ENCODE assay signal across 1 cellular context in the genomic region with DNA sequence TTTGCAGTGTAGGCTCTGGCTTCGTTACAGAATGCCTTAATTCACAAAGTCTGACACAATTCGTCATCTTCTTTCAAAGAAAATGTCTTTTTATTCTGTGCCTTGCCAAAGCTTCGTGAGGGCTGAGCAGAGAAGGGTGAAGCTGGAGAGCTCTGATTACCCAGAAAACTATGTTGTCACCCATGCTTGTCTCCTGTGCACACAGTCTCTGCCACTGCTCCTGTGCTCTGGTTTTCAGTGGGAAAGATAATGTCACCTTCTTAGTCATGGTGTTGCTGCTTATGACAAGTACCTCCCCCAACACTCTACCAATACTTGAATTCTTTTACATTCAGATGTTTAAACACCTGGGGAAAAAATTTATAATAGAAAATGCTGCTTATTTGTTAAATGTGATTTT.
TF ChIP-seq lines count a peak whose summit lies in the region.

No MANE protein-coding gene starts in this region.

TF ChIP-seq in GM23338, 12 proteins besides CTCF, POLR2A, EP300 and RAD21 (continued from another document):
- TF ChIP-seq, protein P1, sequence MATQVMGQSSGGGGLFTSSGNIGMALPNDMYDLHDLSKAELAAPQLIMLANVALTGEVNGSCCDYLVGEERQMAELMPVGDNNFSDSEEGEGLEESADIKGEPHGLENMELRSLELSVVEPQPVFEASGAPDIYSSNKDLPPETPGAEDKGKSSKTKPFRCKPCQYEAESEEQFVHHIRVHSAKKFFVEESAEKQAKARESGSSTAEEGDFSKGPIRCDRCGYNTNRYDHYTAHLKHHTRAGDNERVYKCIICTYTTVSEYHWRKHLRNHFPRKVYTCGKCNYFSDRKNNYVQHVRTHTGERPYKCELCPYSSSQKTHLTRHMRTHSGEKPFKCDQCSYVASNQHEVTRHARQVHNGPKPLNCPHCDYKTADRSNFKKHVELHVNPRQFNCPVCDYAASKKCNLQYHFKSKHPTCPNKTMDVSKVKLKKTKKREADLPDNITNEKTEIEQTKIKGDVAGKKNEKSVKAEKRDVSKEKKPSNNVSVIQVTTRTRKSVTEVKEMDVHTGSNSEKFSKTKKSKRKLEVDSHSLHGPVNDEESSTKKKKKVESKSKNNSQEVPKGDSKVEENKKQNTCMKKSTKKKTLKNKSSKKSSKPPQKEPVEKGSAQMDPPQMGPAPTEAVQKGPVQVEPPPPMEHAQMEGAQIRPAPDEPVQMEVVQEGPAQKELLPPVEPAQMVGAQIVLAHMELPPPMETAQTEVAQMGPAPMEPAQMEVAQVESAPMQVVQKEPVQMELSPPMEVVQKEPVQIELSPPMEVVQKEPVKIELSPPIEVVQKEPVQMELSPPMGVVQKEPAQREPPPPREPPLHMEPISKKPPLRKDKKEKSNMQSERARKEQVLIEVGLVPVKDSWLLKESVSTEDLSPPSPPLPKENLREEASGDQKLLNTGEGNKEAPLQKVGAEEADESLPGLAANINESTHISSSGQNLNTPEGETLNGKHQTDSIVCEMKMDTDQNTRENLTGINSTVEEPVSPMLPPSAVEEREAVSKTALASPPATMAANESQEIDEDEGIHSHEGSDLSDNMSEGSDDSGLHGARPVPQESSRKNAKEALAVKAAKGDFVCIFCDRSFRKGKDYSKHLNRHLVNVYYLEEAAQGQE (IDR thresholded peaks at IDR 0.05; ENCODE audit: unreplicated experiment), result no peak
- no peak for TF ChIP-seq ZNF331 (CRISPR knock-in tag; IDR thresholded peaks at IDR 0.05; ENCODE audit: low read depth)
- TF ChIP-seq EZH2 (IDR thresholded peaks at IDR 0.05; ENCODE audit: low read depth, unreplicated experiment), result no peak
